Comparison of ENCODE assay signal across 1 cellular context in genomic region chr3:103662591-103662990, GRCh38.
TF ChIP-seq lines count a peak whose summit lies in the region.

No MANE protein-coding gene starts in this region.

TF ChIP-seq in HEK293, 187 proteins besides CTCF, POLR2A, EP300 and RAD21 (continued from another document):
- TF ChIP-seq REST (tag by site-specific recombination; IDR thresholded peaks at IDR 0.05) (peak; percentile 35; the same call in 1 of the 2 replicates), KLF10 (tag by site-specific recombination; IDR thresholded peaks at IDR 0.05) (no peak), ZNF843 (tag by site-specific recombination; IDR thresholded peaks at IDR 0.05) (no peak), KLF8 (tag by site-specific recombination; IDR thresholded peaks at IDR 0.05) (no peak), ZNF366 (tag by site-specific recombination; conservative IDR thresholded peaks at IDR 0.05) (no peak), ZNF426 (tag by site-specific recombination; IDR thresholded peaks at IDR 0.05) (peak; percentile 60), ZNF626 (tag by site-specific recombination; IDR thresholded peaks at IDR 0.05) (no peak), KLF7 (tag by site-specific recombination; IDR thresholded peaks at IDR 0.05; ENCODE audit: borderline replicate concordance) (no peak), SP7 (tag by site-specific recombination; IDR thresholded peaks at IDR 0.05) (no peak), ZBTB48 (tag by site-specific recombination; IDR thresholded peaks at IDR 0.05) (no peak), ZNF433 (tag by site-specific recombination; IDR thresholded peaks at IDR 0.05; ENCODE audit: low read depth) (no peak), RBAK (tag by site-specific recombination; IDR thresholded peaks at IDR 0.05) (no peak), ZNF544 (tag by site-specific recombination; IDR thresholded peaks at IDR 0.05) (no peak), ZNF791 (tag by site-specific recombination; IDR thresholded peaks at IDR 0.05) (no peak), ZNF16 (tag by site-specific recombination; IDR thresholded peaks at IDR 0.05; ENCODE audit: low read depth) (no peak), GLIS1 (tag by site-specific recombination; IDR thresholded peaks at IDR 0.05) (no peak), ZNF19 (tag by site-specific recombination; IDR thresholded peaks at IDR 0.05; ENCODE audit: low read depth) (no peak), ZSCAN18 (tag by site-specific recombination; IDR thresholded peaks at IDR 0.05) (no peak), ELK4 (IDR thresholded peaks at IDR 0.05; ENCODE audit: borderline replicate concordance, low read depth, low read length) (no peak), ZNF792 (tag by site-specific recombination; IDR thresholded peaks at IDR 0.05) (no peak), ZNF341 (tag by site-specific recombination; IDR thresholded peaks at IDR 0.05; ENCODE audit: low read depth) (no peak), ZNF518A (tag by site-specific recombination; conservative IDR thresholded peaks at IDR 0.05; ENCODE audit: low read depth) (peak; percentile 57; the same call in 1 of the 2 replicates), GLIS2 (tag by site-specific recombination; IDR thresholded peaks at IDR 0.05) (no peak), ZNF292 (tag by site-specific recombination; IDR thresholded peaks at IDR 0.05; ENCODE audit: borderline replicate concordance, low read depth) (no peak), ZNF221 (tag by site-specific recombination; IDR thresholded peaks at IDR 0.05; ENCODE audit: borderline replicate concordance) (no peak), ZBTB11 (tag by site-specific recombination; conservative IDR thresholded peaks at IDR 0.05; ENCODE audit: low read depth) (peak; percentile 51), YY1 (tag by site-specific recombination; IDR thresholded peaks at IDR 0.05) (no peak), OSR2 (tag by site-specific recombination; IDR thresholded peaks at IDR 0.05) (no peak), ZBTB7A (tag by site-specific recombination; IDR thresholded peaks at IDR 0.05; ENCODE audit: low read depth) (no peak), ZNF623 (tag by site-specific recombination; IDR thresholded peaks at IDR 0.05) (peak; percentile 40; the same call in 1 of the 2 replicates), ZNF785 (tag by site-specific recombination; IDR thresholded peaks at IDR 0.05) (no peak), ZFP69B (tag by site-specific recombination; IDR thresholded peaks at IDR 0.05) (no peak), ZNF555 (tag by site-specific recombination; conservative IDR thresholded peaks at IDR 0.05) (peak; percentile 48), OVOL3 (tag by site-specific recombination; IDR thresholded peaks at IDR 0.05) (no peak), YY2 (tag by site-specific recombination; IDR thresholded peaks at IDR 0.05) (no peak)
- TF ChIP-seq, protein P1, sequence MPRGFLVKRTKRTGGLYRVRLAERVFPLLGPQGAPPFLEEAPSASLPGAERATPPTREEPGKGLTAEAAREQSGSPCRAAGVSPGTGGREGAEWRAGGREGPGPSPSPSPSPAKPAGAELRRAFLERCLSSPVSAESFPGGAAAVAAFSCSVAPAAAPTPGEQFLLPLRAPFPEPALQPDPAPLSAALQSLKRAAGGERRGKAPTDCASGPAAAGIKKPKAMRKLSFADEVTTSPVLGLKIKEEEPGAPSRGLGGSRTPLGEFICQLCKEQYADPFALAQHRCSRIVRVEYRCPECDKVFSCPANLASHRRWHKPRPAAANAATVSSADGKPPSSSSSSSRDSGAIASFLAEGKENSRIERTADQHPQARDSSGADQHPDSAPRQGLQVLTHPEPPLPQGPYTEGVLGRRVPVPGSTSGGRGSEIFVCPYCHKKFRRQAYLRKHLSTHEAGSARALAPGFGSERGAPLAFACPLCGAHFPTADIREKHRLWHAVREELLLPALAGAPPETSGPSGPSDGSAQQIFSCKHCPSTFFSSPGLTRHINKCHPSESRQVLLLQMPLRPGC (tag by site-specific recombination; IDR thresholded peaks at IDR 0.05), result no peak
- TF ChIP-seq, protein P2, sequence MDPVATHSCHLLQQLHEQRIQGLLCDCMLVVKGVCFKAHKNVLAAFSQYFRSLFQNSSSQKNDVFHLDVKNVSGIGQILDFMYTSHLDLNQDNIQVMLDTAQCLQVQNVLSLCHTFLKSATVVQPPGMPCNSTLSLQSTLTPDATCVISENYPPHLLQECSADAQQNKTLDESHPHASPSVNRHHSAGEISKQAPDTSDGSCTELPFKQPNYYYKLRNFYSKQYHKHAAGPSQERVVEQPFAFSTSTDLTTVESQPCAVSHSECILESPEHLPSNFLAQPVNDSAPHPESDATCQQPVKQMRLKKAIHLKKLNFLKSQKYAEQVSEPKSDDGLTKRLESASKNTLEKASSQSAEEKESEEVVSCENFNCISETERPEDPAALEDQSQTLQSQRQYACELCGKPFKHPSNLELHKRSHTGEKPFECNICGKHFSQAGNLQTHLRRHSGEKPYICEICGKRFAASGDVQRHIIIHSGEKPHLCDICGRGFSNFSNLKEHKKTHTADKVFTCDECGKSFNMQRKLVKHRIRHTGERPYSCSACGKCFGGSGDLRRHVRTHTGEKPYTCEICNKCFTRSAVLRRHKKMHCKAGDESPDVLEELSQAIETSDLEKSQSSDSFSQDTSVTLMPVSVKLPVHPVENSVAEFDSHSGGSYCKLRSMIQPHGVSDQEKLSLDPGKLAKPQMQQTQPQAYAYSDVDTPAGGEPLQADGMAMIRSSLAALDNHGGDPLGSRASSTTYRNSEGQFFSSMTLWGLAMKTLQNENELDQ (tag by site-specific recombination; IDR thresholded peaks at IDR 0.05; ENCODE audit: low read depth), result no peak
- TF ChIP-seq, protein P3, sequence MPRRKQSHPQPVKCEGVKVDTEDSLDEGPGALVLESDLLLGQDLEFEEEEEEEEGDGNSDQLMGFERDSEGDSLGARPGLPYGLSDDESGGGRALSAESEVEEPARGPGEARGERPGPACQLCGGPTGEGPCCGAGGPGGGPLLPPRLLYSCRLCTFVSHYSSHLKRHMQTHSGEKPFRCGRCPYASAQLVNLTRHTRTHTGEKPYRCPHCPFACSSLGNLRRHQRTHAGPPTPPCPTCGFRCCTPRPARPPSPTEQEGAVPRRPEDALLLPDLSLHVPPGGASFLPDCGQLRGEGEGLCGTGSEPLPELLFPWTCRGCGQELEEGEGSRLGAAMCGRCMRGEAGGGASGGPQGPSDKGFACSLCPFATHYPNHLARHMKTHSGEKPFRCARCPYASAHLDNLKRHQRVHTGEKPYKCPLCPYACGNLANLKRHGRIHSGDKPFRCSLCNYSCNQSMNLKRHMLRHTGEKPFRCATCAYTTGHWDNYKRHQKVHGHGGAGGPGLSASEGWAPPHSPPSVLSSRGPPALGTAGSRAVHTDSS (tag by site-specific recombination; IDR thresholded peaks at IDR 0.05), result no peak
